In genomic region chr17:77734371-77735050, GRCh38 we compare ENCODE assay signal across 9 cellular contexts.
DNase-seq lines count a peak whose midpoint lies in the region; ATAC-seq and TF ChIP-seq lines count a peak whose summit lies in the region.
"Had no signal": no experiment of that assay in that cellular context is flagged by ENCODE, and none has a peak within 500 bp of the region (broad histone marks: within the 10 kb centered on the region; RNA-seq: fewer than 3 reads in every experiment).

No MANE protein-coding gene starts in this region.

- peaks cover 11% of the 10 kb centered on the region; the same call in 1 of the 2 replicates for H3K9me3 ChIP-seq in ES-I3 (ENCODE audit: control insufficient read depth, insufficient read depth, low read length)

- DNase-seq in NCI-H2171 (lab: John Stamatoyannopoulos, UW) (peak; percentile 85), inferior parietal cortex (ENCODE audit: extremely low spot score) (peak; percentile 65), substantia nigra (lab: John Stamatoyannopoulos, UW) (peak; percentile 45 to 97 (median 83)), endothelial cell (ENCODE audit: low spot score) (no peak)
- no peak for DNase-seq in activated CD4-positive, alpha-beta T cell treated with anti-CD3 and anti-CD28 coated beads for 48 hours

- peak overlapping the region; percentile 19; the same call in 1 of the 2 replicates for H3K9ac ChIP-seq in ES-I3 (ENCODE audit: low read depth, low read length)

- H3K9me3 Mint-ChIP-seq in brain (peaks cover 31 to 55% (median 36%) of the 10 kb centered on the region in 5 experiments), endothelial cell (ENCODE audit: unreplicated experiment) (no peaks in the 10 kb centered on the region)

- H3K27ac Mint-ChIP-seq in brain (peak overlapping the region; percentile 88 to 92 (median 90)), endothelial cell (ENCODE audit: unreplicated experiment) (no peak overlapping the region)
- H3K27ac Mint-ChIP-seq: dendritic cell treated with granulocyte-macrophage colony-stimulating factor and Interleukin-4, amounts not matched to agents 40 ng/mL and 50 ng/mL, for 4 days had no signal

- peak overlapping the region; percentile 38 to 62 (median 49) for H3K4me3 Mint-ChIP-seq in brain
- no peak overlapping the region for H3K4me3 Mint-ChIP-seq in endothelial cell (ENCODE audit: unreplicated experiment)
- H3K4me3 Mint-ChIP-seq: dendritic cell treated with granulocyte-macrophage colony-stimulating factor and Interleukin-4, amounts not matched to agents 40 ng/mL and 50 ng/mL, for 4 days had no signal

- no peak for ATAC-seq in HG02759 (IDR thresholded peaks at IDR 0.05; ENCODE audit: unreplicated experiment)

- TF ChIP-seq CTCF in brain (conservative IDR thresholded peaks at IDR 0.05), result no peak
- no peak for TF ChIP-seq CTCF in endothelial cell (IDR thresholded peaks at IDR 0.05; ENCODE audit: unreplicated experiment)

- peak overlapping the region; percentile 75 for H3K27ac ChIP-seq in substantia nigra (ENCODE audit: low read depth, low read length, poor library complexity, severe bottlenecking)

- peaks cover 21% of the 10 kb centered on the region; the same call in 1 of the 2 replicates for H3K4me1 ChIP-seq in ES-I3 (ENCODE audit: insufficient read depth, low read length)

- H3K36me3 Mint-ChIP-seq in brain (peaks cover 17% of the 10 kb centered on the region), endothelial cell (ENCODE audit: low read depth, unreplicated experiment) (no peaks in the 10 kb centered on the region)

- H3K27me3 Mint-ChIP-seq in brain (peaks cover 11% of the 10 kb centered on the region), endothelial cell (ENCODE audit: unreplicated experiment) (no peaks in the 10 kb centered on the region)

- no peaks in the 10 kb centered on the region for H3K36me3 ChIP-seq in ES-I3 (ENCODE audit: insufficient read depth, low read length)

- H3K4me1 Mint-ChIP-seq in brain, result peaks cover 69% of the 10 kb centered on the region
- H3K4me1 Mint-ChIP-seq in endothelial cell (ENCODE audit: unreplicated experiment), result no peaks in the 10 kb centered on the region

Comparison
In these comparisons a context has a peak if more than half of its experiments do, and no peak if none do; other contexts are left out.
1. DNase-seq: peak in NCI-H2171 (single experiment), inferior parietal cortex (single experiment) and substantia nigra (49 of 49); none in endothelial cell (single experiment) and activated CD4-positive, alpha-beta T cell treated with anti-CD3 and anti-CD28 coated beads for 48 hours (single experiment).